Comparison of ENCODE assay signal across 16 cellular contexts in the genomic region with DNA sequence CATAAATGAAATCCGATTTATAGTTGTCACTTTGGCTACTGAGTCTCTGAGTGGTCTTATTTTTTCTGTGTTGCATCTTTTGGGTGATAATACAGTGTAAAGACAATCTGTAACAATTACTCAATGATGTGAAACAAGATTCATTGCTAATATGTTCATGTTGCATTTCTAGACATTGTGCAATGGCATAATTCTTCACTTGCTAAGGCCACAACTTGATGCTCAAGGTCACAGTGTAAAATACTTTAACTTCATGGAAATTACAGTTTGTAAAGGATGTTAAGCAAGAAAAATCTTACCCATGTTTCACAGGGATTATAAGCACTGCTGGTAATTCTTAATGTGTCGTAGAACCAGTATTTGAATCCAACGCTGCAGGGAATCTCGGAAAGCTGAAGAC.
"Had no signal": no experiment of that assay in that cellular context is flagged by ENCODE, and none has a peak within 500 bp of the region (broad histone marks: within the 10 kb centered on the region; RNA-seq: fewer than 3 reads in every experiment).

No MANE protein-coding gene starts in this region.

- H3K4me3 ChIP-seq: adrenal gland, colonic mucosa, esophagus muscularis mucosa, heart right ventricle, skin epidermis, thyroid gland had no signal

- DNase-seq: activated CD4-positive, alpha-beta T cell treated with anti-CD3 and anti-CD28 coated beads, Interleukin-2, amount 50 U/mL, for 4 hours; activated CD8-positive, alpha-beta memory T cell treated with anti-CD3 and anti-CD28 coated beads for 24 hours; activated CD8-positive, alpha-beta memory T cell treated with anti-CD3 and anti-CD28 coated beads, Interleukin-2, amount 50 U/mL, for 4 hours; activated T-cell treated with anti-CD3 and anti-CD28 coated beads, Interleukin-2, amount 50 U/mL, for 24 hours; adrenal gland; central memory CD4-positive, alpha-beta T cell; colonic mucosa; heart right ventricle; left colon; retina; stimulated activated CD4-positive, alpha-beta T cell treated with anti-CD3 and anti-CD28 coated beads, Interleukin-1b, Interleukin-23, amount 100 ng/mL, for 48 hours; substantia nigra; T-helper 1 cell; thyroid gland had no signal
